Comparison of ENCODE assay signal across 21 cellular contexts in genomic region chr3:178003756-178004155, GRCh38.
DNase-seq lines count a peak whose midpoint lies in the region; ATAC-seq and TF ChIP-seq lines count a peak whose summit lies in the region.
"Had no signal": no experiment of that assay in that cellular context is flagged by ENCODE, and none has a peak within 500 bp of the region (broad histone marks: within the 10 kb centered on the region; RNA-seq: fewer than 3 reads in every experiment).

No MANE protein-coding gene starts in this region.

- no peak overlapping the region for H3K4me3 ChIP-seq in HL-60 (replicated peaks; ENCODE audit: insufficient read depth, low read length)
- H3K4me3 ChIP-seq in sigmoid colon: no peak overlapping the region
- H3K4me3 ChIP-seq: ascending aorta, colonic mucosa, MG63 had no signal

- peaks cover 5 to 16% (median 10%) of the 10 kb centered on the region in 7 donors for H3K9me3 Mint-ChIP-seq in CD14-positive monocyte

- H3K36me3 Mint-ChIP-seq in CD14-positive monocyte: peaks cover 1 to 9% of the 10 kb centered on the region in 2 donors

- no peak for ATAC-seq in GM19351 (IDR thresholded peaks at IDR 0.05; ENCODE audit: unreplicated experiment)
- ATAC-seq: PC-3, SK-N-SH treated with all-trans-retinoic acid at 6 μM for 48 hours had no signal

- peak overlapping the region; percentile 58 for H3K27ac ChIP-seq in HL-60 (replicated peaks)
- no peak overlapping the region for H3K27ac ChIP-seq in sigmoid colon
- H3K27ac ChIP-seq: ascending aorta, colonic mucosa, epithelial cell of prostate had no signal

- H3K27me3 Mint-ChIP-seq in CD14-positive monocyte (ENCODE audit: low read depth in 3 of 3): no peaks in the 10 kb centered on the region
- H3K27me3 Mint-ChIP-seq: activated CD4-positive, alpha-beta memory T cell treated with anti-CD3 and anti-CD28 coated beads, Interleukin-2, amount 10 ng/mL, durations not matched to agents 7 days and 5 days had no signal

- WGBS in sigmoid colon, 2 donors: 50 to 56% methylated on average over 2 of the region's 2 CpGs

- H3K27me3 ChIP-seq in HL-60 (ENCODE audit: insufficient read depth, poor library complexity, severe bottlenecking) (no peaks in the 10 kb centered on the region), sigmoid colon (no peaks in the 10 kb centered on the region)
- H3K27me3 ChIP-seq: ascending aorta, colonic mucosa, MG63 had no signal

- H3K4me3 Mint-ChIP-seq in CD14-positive monocyte: no peak overlapping the region
- H3K4me3 Mint-ChIP-seq: activated CD4-positive, alpha-beta memory T cell treated with anti-CD3 and anti-CD28 coated beads, Interleukin-2, amount 10 ng/mL, durations not matched to agents 7 days and 5 days; immature natural killer cell; nephron progenitor cell had no signal

- no peak for TF ChIP-seq POLR2A in sigmoid colon (IDR thresholded peaks at IDR 0.05)

- DNase-seq in CD14-positive monocyte (ENCODE audit: low spot score) (no peak), HL-60 (ENCODE audit: low read depth in 1 of 2, low spot score in 1 of 2) (peak in 1 of 2 experiments; percentile 73), SKM-1 (lab: John Stamatoyannopoulos, UW; ENCODE audit: unreplicated experiment) (peak; percentile 5), fibroblast of peridontal ligament (ENCODE audit: extremely low read depth) (peak; percentile 53), sigmoid colon (no peak), kidney glomerular epithelial cell (lab: John Stamatoyannopoulos, UW) (no peak), SK-N-DZ (ENCODE audit: low spot score) (no peak)
- DNase-seq: activated CD4-positive, alpha-beta memory T cell treated with anti-CD3 and anti-CD28 coated beads, Interleukin-2, amount 10 ng/mL, durations not matched to agents 7 days and 5 days; activated T-cell treated with anti-CD3 and anti-CD28 coated beads, Interleukin-2, amount 50 U/mL, for 48 hours; colonic mucosa; glutamatergic neuron; MG63; NCI-H1930; NCI-H510A; nephron progenitor cell; PC-3 had no signal

- no peaks in the 10 kb centered on the region for H3K36me3 ChIP-seq in sigmoid colon
- H3K36me3 ChIP-seq: ascending aorta, colonic mucosa, MG63 had no signal

- H3K27ac Mint-ChIP-seq in CD14-positive monocyte: peak overlapping the region; percentile 76 to 91 (median 87)
- H3K27ac Mint-ChIP-seq: activated CD4-positive, alpha-beta memory T cell treated with anti-CD3 and anti-CD28 coated beads, Interleukin-2, amount 10 ng/mL, durations not matched to agents 7 days and 5 days; nephron progenitor cell had no signal

- no peaks in the 10 kb centered on the region for H3K9me3 ChIP-seq in sigmoid colon
- H3K9me3 ChIP-seq: colonic mucosa had no signal

- no peak for TF ChIP-seq EP300 in sigmoid colon (IDR thresholded peaks at IDR 0.05)

- H3K4me1 ChIP-seq in sigmoid colon: no peaks in the 10 kb centered on the region
- H3K4me1 ChIP-seq: ascending aorta, colonic mucosa had no signal

- TF ChIP-seq CTCF in CD14-positive monocyte (IDR thresholded peaks at IDR 0.05) (no peak), HL-60 (IDR thresholded peaks at IDR 0.05; ENCODE audit: insufficient read depth, low read length) (no peak), sigmoid colon (IDR thresholded peaks at IDR 0.05) (no peak)

- H3K4me1 Mint-ChIP-seq in CD14-positive monocyte: peaks cover 47% of the 10 kb centered on the region

- intact Hi-C loops in CD14-positive monocyte (cut with micrococcal nuclease): no loop called here
- intact Hi-C loops in sigmoid colon (cut with DNase I): no loop called here

Comparison
In these comparisons a context has a peak if more than half of its experiments do, and no peak if none do; other contexts are left out.
1. DNase-seq: peak in SKM-1 (single experiment) and fibroblast of peridontal ligament (single experiment); none in CD14-positive monocyte (single experiment), sigmoid colon (single experiment), kidney glomerular epithelial cell (single experiment) and SK-N-DZ (single experiment).